Comparison of ENCODE assay signal across 10 cellular contexts in genomic region chr4:36551697-36552214, GRCh38.
DNase-seq lines count a peak whose midpoint lies in the region; ATAC-seq and TF ChIP-seq lines count a peak whose summit lies in the region.
"Had no signal": no experiment of that assay in that cellular context is flagged by ENCODE, and none has a peak within 500 bp of the region (broad histone marks: within the 10 kb centered on the region; RNA-seq: fewer than 3 reads in every experiment).

No MANE protein-coding gene starts in this region.

- ATAC-seq in HG02678 (IDR thresholded peaks at IDR 0.05; ENCODE audit: unreplicated experiment) = peak; percentile 89

- no peak for DNase-seq in activated CD4-positive, alpha-beta T cell treated with anti-CD3 and anti-CD28 coated beads, Interleukin-2, amount 10 ng/mL, durations not matched to agents 24 days and 14 days
- no peak for DNase-seq in activated CD4-positive, alpha-beta T cell treated with anti-CD3 and anti-CD28 coated beads for 4 hours
- DNase-seq in Jurkat, Clone E6-1 (ENCODE audit: low read depth, low spot score) = peak; percentile 43
- peak; percentile 8 for DNase-seq in stimulated activated CD4-positive, alpha-beta T cell treated with anti-CD3 and anti-CD28 coated beads, Interleukin-4, amount 100 ng/mL, for 24 hours
- DNase-seq in islet precursor cell = no peak
- DNase-seq in NCI-H82 treated with DMSO at 0.1 percent for 48 hours (lab: John Stamatoyannopoulos, UW; ENCODE audit: unreplicated experiment) = no peak
- no peak for DNase-seq in GM10266 (ENCODE audit: extremely low spot score)
- DNase-seq: ACHN, NCI-H510A had no signal

- no peaks in the 10 kb centered on the region for H3K27me3 Mint-ChIP-seq in activated CD4-positive, alpha-beta T cell treated with anti-CD3 and anti-CD28 coated beads, Interleukin-2, amount 10 ng/mL, durations not matched to agents 24 days and 14 days

- H3K27ac Mint-ChIP-seq in activated CD4-positive, alpha-beta T cell treated with anti-CD3 and anti-CD28 coated beads, Interleukin-2, amount 10 ng/mL, durations not matched to agents 24 days and 14 days = peak overlapping the region; percentile 56

- intact Hi-C loops in activated CD4-positive, alpha-beta T cell treated with anti-CD3 and anti-CD28 coated beads, Interleukin-2, amount 10 ng/mL, durations not matched to agents 24 days and 14 days (cut with micrococcal nuclease) = no loop called here

- peaks cover 7% of the 10 kb centered on the region for H3K4me1 Mint-ChIP-seq in activated CD4-positive, alpha-beta T cell treated with anti-CD3 and anti-CD28 coated beads, Interleukin-2, amount 10 ng/mL, durations not matched to agents 24 days and 14 days

- no peak overlapping the region for H3K4me3 Mint-ChIP-seq in activated CD4-positive, alpha-beta T cell treated with anti-CD3 and anti-CD28 coated beads, Interleukin-2, amount 10 ng/mL, durations not matched to agents 24 days and 14 days

- H3K9me3 Mint-ChIP-seq in activated CD4-positive, alpha-beta T cell treated with anti-CD3 and anti-CD28 coated beads, Interleukin-2, amount 10 ng/mL, durations not matched to agents 24 days and 14 days = no peaks in the 10 kb centered on the region

- no peak for TF ChIP-seq CTCF in GM10266 (IDR thresholded peaks at IDR 0.05; ENCODE audit: control insufficient read depth, insufficient read depth, low read depth, missing control alignments)

- no peaks in the 10 kb centered on the region for H3K36me3 Mint-ChIP-seq in activated CD4-positive, alpha-beta T cell treated with anti-CD3 and anti-CD28 coated beads, Interleukin-2, amount 10 ng/mL, durations not matched to agents 24 days and 14 days (ENCODE audit: low read depth)

- no peak overlapping the region for H3K4me3 ChIP-seq in Jurkat, Clone E6-1 (ENCODE audit: low read length)

Comparison
In these comparisons a context has a peak if more than half of its experiments do, and no peak if none do; other contexts are left out.
1. DNase-seq: peak in Jurkat, Clone E6-1 (single experiment) and stimulated activated CD4-positive, alpha-beta T cell treated with anti-CD3 and anti-CD28 coated beads, Interleukin-4, amount 100 ng/mL, for 24 hours (single experiment); none in activated CD4-positive, alpha-beta T cell treated with anti-CD3 and anti-CD28 coated beads, Interleukin-2, amount 10 ng/mL, durations not matched to agents 24 days and 14 days (single experiment), activated CD4-positive, alpha-beta T cell treated with anti-CD3 and anti-CD28 coated beads for 4 hours (0 of 2), islet precursor cell (single experiment), NCI-H82 treated with DMSO at 0.1 percent for 48 hours (single experiment) and GM10266 (single experiment).